Comparison of ENCODE assay signal across 8 cellular contexts in the genomic region with DNA sequence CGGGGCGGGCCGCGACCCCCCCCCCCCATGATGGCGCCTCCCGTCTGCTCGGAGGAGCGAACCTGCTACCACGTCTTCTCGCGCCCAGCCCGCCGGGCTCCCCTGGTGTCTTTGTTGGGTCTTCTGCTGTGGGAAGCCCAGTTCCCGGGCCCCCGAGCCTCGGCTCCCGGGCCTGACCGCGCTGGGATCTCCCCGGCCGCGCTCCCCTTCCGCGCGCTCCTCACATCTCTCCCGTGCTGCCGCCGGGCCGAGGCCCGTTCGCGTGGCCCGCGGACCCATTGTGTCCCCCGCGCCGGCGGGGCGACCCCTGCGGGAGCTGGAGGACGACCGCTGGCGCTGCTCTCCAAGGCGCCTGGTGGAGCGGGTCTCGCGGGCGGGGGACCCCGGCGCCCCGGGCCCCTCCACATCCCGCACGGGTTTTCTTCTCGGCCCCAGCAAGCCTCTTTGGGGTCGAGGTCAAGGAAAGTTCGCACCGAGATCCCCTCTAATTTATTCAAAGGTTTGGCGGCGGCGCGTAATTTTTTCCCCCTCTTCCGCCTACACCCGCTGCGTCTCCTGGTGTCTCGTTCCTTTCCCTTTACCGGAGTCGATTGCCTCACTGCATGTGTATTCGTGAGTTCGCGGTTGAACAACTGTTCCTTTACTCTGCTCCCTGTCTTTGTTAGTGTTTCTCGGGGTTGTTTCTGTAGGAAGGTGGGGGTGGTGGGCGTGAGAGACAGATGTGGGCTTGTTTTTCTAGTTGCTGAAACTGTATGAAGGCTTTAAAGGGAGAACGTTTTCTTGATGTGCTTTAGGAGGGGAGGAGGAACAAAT. TPM values are rescaled to one million over a fixed set of nuclear protein-coding genes. Genes with fewer than 3 reads are reported as not detected.
A peak's percentile ranks its signal among the peaks of the same experiment; 100 is the strongest.
DNase-seq lines count a peak whose midpoint lies in the region; ATAC-seq and TF ChIP-seq lines count a peak whose summit lies in the region.

No MANE protein-coding gene starts in this region.

- DNase-seq in activated effector memory CD4-positive, alpha-beta T cell treated with anti-CD3 and anti-CD28 coated beads, Interleukin-2, amount 50 U/mL, for 16 hours: peak; percentile 81
- DNase-seq in activated effector memory CD4-positive, alpha-beta T cell treated with Interleukin-2 at 50 U/mL for 16 hours: no peak
- peak; percentile 32 for DNase-seq in NCI-H2171 (lab: John Stamatoyannopoulos, UW)
- DNase-seq in activated CD4-positive, alpha-beta T cell treated with anti-CD3 and anti-CD28 coated beads, Interleukin-2, amount 50 U/mL, for 48 hours: peak; percentile 76 to 83
- DNase-seq in endothelial cell (ENCODE audit: low spot score): peak; percentile 50
- DNase-seq in stimulated activated CD8-positive, alpha-beta memory T cell treated with anti-CD3 and anti-CD28 coated beads, Interleukin-15, amount 100 ng/mL, for 4 hours (ENCODE audit: low read depth in 2 of 2): peak; percentile 50 to 69

- H3K36me3 Mint-ChIP-seq in endothelial cell (ENCODE audit: low read depth, unreplicated experiment): peaks cover 7% of the 10 kb centered on the region

- no peaks in the 10 kb centered on the region for H3K9me3 ChIP-seq in mesodermal cell (ENCODE audit: control insufficient read depth, low read length)

- H3K4me1 ChIP-seq in mesodermal cell (ENCODE audit: control insufficient read depth, insufficient read depth, low read length, poor library complexity, severe bottlenecking): peaks cover 12% of the 10 kb centered on the region

- WGBS in mesodermal cell (ENCODE audit: insufficient coverage in 2 of 2), 2 experiments: 0% methylated on average over 61 to 65 of the region's 73 CpGs

- peaks cover 6% of the 10 kb centered on the region for H3K27me3 Mint-ChIP-seq in endothelial cell (ENCODE audit: unreplicated experiment)

- peak overlapping the region; percentile 88 for H3K27ac ChIP-seq in mesodermal cell (ENCODE audit: low read depth, low read length, severe bottlenecking)

- H3K9me3 Mint-ChIP-seq in endothelial cell (ENCODE audit: unreplicated experiment): no peaks in the 10 kb centered on the region

- no peak for TF ChIP-seq CTCF in endothelial cell (IDR thresholded peaks at IDR 0.05; ENCODE audit: unreplicated experiment)

- peak; percentile 45 for ATAC-seq in HG02885 (IDR thresholded peaks at IDR 0.05; ENCODE audit: poor library complexity, unreplicated experiment)

- H3K4me3 Mint-ChIP-seq in endothelial cell (ENCODE audit: unreplicated experiment): no peak overlapping the region

- peaks cover 29% of the 10 kb centered on the region for H3K4me1 Mint-ChIP-seq in endothelial cell (ENCODE audit: unreplicated experiment)

- peak overlapping the region; percentile 78 for H3K4me3 ChIP-seq in mesodermal cell (ENCODE audit: extremely low read depth, insufficient read depth, low read length, poor library complexity, severe bottlenecking)

- peak overlapping the region; percentile 38 for H3K27ac Mint-ChIP-seq in endothelial cell (ENCODE audit: unreplicated experiment)

- no peaks in the 10 kb centered on the region for H3K36me3 ChIP-seq in mesodermal cell (ENCODE audit: control insufficient read depth, insufficient read depth, low read length)

RNA-seq across cellular contexts. Expression of gene SMAD1, which starts 0.8 kb away (rescaled TPM):
- 82.8 TPM for total RNA-seq in endothelial cell (ENCODE audit: unreplicated experiment)
- polyA plus RNA-seq in mesodermal cell (2013, experiment 1 of 2): 21.1 TPM
- 22.5 TPM for polyA plus RNA-seq in mesodermal cell (2013, experiment 2 of 2)
